ENCODE assay signal across 9 cellular contexts in genomic region chr11:133864756-133865155, GRCh38. TPM values are rescaled to one million over a fixed set of nuclear protein-coding genes. Genes with fewer than 3 reads are reported as not detected.
"Had no signal": no experiment of that assay in that cellular context is flagged by ENCODE, and none has a peak within 500 bp of the region (broad histone marks: within the 10 kb centered on the region; RNA-seq: fewer than 3 reads in every experiment).

No MANE protein-coding gene starts in this region.

- H3K4me1 Mint-ChIP-seq: GM23338, H9, IgD-negative memory B cell had no signal

- H2AFZ ChIP-seq: GM23338 had no signal

- H3K27ac ChIP-seq: HL-60 had no signal

- H3K4me2 ChIP-seq: GM23338 had no signal

- H3K9me3 Mint-ChIP-seq: GM23338, H9 had no signal

- H3K27ac Mint-ChIP-seq: GM23338, H9, IgD-negative memory B cell had no signal

- ATAC-seq: GM23338, HepG2 had no signal

- DNase-seq: H9, HCEC 1CT, KBM-7 had no signal

- H3K4me3 ChIP-seq: GM23338 had no signal

- H3K4me3 Mint-ChIP-seq: GM23338, H9, IgD-negative memory B cell had no signal

RNA-seq across cellular contexts. Expression of gene SPATA19, which starts 19.4 kb away (rescaled TPM):
- total RNA-seq: GM23338, H1, H9, HepG2, HT1080 had no signal
- polyA plus RNA-seq: GM23338, H1, HepG2, IgD-negative memory B cell had no signal
